Comparison of ENCODE assay signal across 1 cellular context in genomic region chr15:101652098-101652782, GRCh38.
TF ChIP-seq lines count a peak whose summit lies in the region.

TSS of gene TM2D3 (minus strand) at chr15:101652381. CDS start at chr15:101652361, 20 bp downstream.

TF ChIP-seq in HepG2, 621 proteins besides CTCF, POLR2A, EP300 and RAD21 (continued from another document and continues in another):
- TF ChIP-seq KIAA2018 (CRISPR knock-in tag; IDR thresholded peaks at IDR 0.05; ENCODE audit: borderline replicate concordance) (no peak), GMEB1 (CRISPR knock-in tag; IDR thresholded peaks at IDR 0.05; ENCODE audit: borderline replicate concordance) (peak; percentile 92), HNF1B (CRISPR knock-in tag; IDR thresholded peaks at IDR 0.05) (peak; percentile 89), MTF1 (CRISPR knock-in tag; IDR thresholded peaks at IDR 0.05) (no peak), ATF5 (CRISPR knock-in tag; IDR thresholded peaks at IDR 0.05; ENCODE audit: low read depth) (no peak), ZNF792 (CRISPR knock-in tag; IDR thresholded peaks at IDR 0.05) (peak; percentile 72; the same call in 1 of the 2 replicates), ATRX (CRISPR knock-in tag; IDR thresholded peaks at IDR 0.05; ENCODE audit: borderline replicate concordance) (no peak), RNF2 (conservative IDR thresholded peaks at IDR 0.05; ENCODE audit: low read depth) (no peak; the same call in 1 of the 2 replicates), MLLT10 (CRISPR knock-in tag; IDR thresholded peaks at IDR 0.05) (no peak), THYN1 (CRISPR knock-in tag; IDR thresholded peaks at IDR 0.05; ENCODE audit: borderline replicate concordance, low read depth) (0 out of 2 replicates have a peak, but pooled peaks have one; percentile 83), TBX2 (CRISPR knock-in tag; IDR thresholded peaks at IDR 0.05; ENCODE audit: borderline replicate concordance) (peak; percentile 88), PRDM4 (CRISPR knock-in tag; IDR thresholded peaks at IDR 0.05; ENCODE audit: borderline replicate concordance) (no peak), BORCS8-MEF2B (CRISPR knock-in tag; IDR thresholded peaks at IDR 0.05) (peak; percentile 93), BHLHE40 (IDR thresholded peaks at IDR 0.05; ENCODE audit: low read length) (peak; percentile 89), ZNF574 (CRISPR knock-in tag; IDR thresholded peaks at IDR 0.05) (peak; percentile 84), ZNF891 (CRISPR knock-in tag; IDR thresholded peaks at IDR 0.05) (peak; percentile 87), ZBTB26 (CRISPR knock-in tag; IDR thresholded peaks at IDR 0.05; ENCODE audit: borderline replicate concordance) (0 out of 2 replicates have a peak, but pooled peaks have one; percentile 29), MAFG (CRISPR knock-in tag; IDR thresholded peaks at IDR 0.05) (no peak), TAF1 (CRISPR knock-in tag; IDR thresholded peaks at IDR 0.05) (peak; percentile 96), RFXAP (CRISPR knock-in tag; IDR thresholded peaks at IDR 0.05; ENCODE audit: borderline replicate concordance) (peak; percentile 76; the same call in 1 of the 2 replicates), ARNT2 (CRISPR knock-in tag; IDR thresholded peaks at IDR 0.05; ENCODE audit: low read depth) (peak; percentile 95), KLF6 (CRISPR knock-in tag; IDR thresholded peaks at IDR 0.05) (peak; percentile 89), CERS6 (CRISPR knock-in tag; IDR thresholded peaks at IDR 0.05) (no peak), SMYD3 (CRISPR knock-in tag; IDR thresholded peaks at IDR 0.05) (peak; percentile 71; the same call in 1 of the 2 replicates), PRMT3 (CRISPR knock-in tag; IDR thresholded peaks at IDR 0.05; ENCODE audit: borderline replicate concordance, low read depth) (peak; percentile 67; the same call in 1 of the 2 replicates), CENPBD1 (CRISPR knock-in tag; IDR thresholded peaks at IDR 0.05; ENCODE audit: borderline replicate concordance, low read depth) (peak; percentile 56; the same call in 1 of the 2 replicates), TFE3 (CRISPR knock-in tag; IDR thresholded peaks at IDR 0.05) (peak; percentile 57; the same call in 1 of the 2 replicates), ESRRA (CRISPR knock-in tag; IDR thresholded peaks at IDR 0.05; ENCODE audit: low read depth) (peak; percentile 46; the same call in 1 of the 2 replicates), MXD3 (CRISPR knock-in tag; IDR thresholded peaks at IDR 0.05) (0 out of 2 replicates have a peak, but pooled peaks have one; percentile 61)
